Comparison of ENCODE assay signal across 9 cellular contexts in the genomic region with DNA sequence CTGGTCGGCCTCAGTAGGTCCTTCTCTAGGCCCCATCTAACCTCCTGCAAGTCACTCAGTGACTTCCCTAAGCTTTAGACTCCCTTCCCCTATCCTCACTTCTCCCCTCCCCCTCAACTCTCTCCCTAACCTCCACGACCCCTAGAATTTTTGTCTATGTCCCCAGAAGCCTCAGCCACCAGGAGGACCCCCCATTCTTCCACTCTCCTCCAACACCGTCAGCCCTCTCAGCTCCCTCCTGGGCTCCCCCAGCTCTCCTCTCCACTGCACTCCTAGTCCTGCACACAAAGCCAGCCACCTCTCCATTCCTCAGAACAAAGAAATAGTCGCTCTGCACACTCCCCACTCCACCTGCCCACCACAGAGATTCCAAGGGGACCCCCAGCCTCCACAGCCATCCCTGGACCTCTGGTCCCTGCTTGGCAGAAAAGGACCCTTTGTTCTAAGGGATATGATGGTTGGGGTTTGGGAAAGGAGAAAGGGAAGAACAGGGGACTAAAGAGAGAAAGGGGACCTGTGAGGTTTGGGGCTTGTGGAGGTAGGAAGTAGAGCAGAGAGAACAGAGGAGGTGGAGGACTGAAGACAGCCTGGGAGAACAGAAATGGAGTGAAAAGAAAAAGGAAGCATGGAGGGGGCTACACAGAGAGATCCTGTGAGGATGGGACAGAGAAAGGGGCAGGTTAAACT. TPM values are rescaled to one million over a fixed set of nuclear protein-coding genes. Genes with fewer than 3 reads are reported as not detected.
DNase-seq lines count a peak whose midpoint lies in the region; ATAC-seq, FAIRE-seq and TF ChIP-seq lines count a peak whose summit lies in the region.
"Had no signal": no experiment of that assay in that cellular context is flagged by ENCODE, and none has a peak within 500 bp of the region (broad histone marks: within the 10 kb centered on the region; RNA-seq: fewer than 3 reads in every experiment).

No MANE protein-coding gene starts in this region.

- H4K20me1 ChIP-seq in GM23248 (ENCODE audit: insufficient read depth) (peaks cover 12% of the 10 kb centered on the region; the same call in 1 of the 2 replicates), OCI-LY3 (ENCODE audit: insufficient read depth, low read length) (peaks cover 64% of the 10 kb centered on the region), endothelial cell of umbilical vein (replicated peaks; ENCODE audit: control insufficient read depth, extremely low read depth, insufficient read depth, low read length) (no peaks in the 10 kb centered on the region)

- H3K4me3 ChIP-seq in GM23248 = peak overlapping the region; percentile 94
- H3K4me3 ChIP-seq in OCI-LY3 (ENCODE audit: low read length) = peak overlapping the region; percentile 95
- peak overlapping the region in 2 of 3 experiments; percentile 43 to 76 for H3K4me3 ChIP-seq in endothelial cell of umbilical vein (replicated peaks in 1 of 3; ENCODE audit: insufficient read depth in 1 of 3, low read depth in 1 of 3, low read length in 3 of 3)
- H3K4me3 ChIP-seq in psoas muscle = peak overlapping the region; percentile 88

- ATAC-seq in psoas muscle (no peak), GM21737 (IDR thresholded peaks at IDR 0.05; ENCODE audit: unreplicated experiment) (no peak), GM21786 (IDR thresholded peaks at IDR 0.05; ENCODE audit: unreplicated experiment) (no peak)

- H3F3A ChIP-seq in GM23248 (ENCODE audit: insufficient read depth) = peaks cover 52% of the 10 kb centered on the region

- no peaks in the 10 kb centered on the region for H3K9me3 ChIP-seq in GM23248 (ENCODE audit: low read depth)
- H3K9me3 ChIP-seq in OCI-LY3 (ENCODE audit: insufficient read depth, low read length) = no peaks in the 10 kb centered on the region
- no peaks in the 10 kb centered on the region for H3K9me3 ChIP-seq in endothelial cell of umbilical vein (replicated peaks; ENCODE audit: control insufficient read depth, insufficient read depth, low read length)
- H3K9me3 ChIP-seq in psoas muscle = no peaks in the 10 kb centered on the region

- dilution Hi-C loops in endothelial cell of umbilical vein (cut with MboI; ENCODE audit: extremely low pct_ligation_motif_present, low sequenced_read_pairs) = no loop called here

- 17 to 20% methylated on average over 4 of the region's 4 CpGs for WGBS in GM23248 (ENCODE audit: low coverage in 1 of 2, low lambda C conversion rate in 2 of 2, missing lambda C conversion rate in 2 of 2), 2 experiments
- whole genome bisulfite sequencing in psoas muscle, 3 donors = 31 to 35% (median 33%) methylated on average over 4 of the region's 4 CpGs

- no TSS peak for BruUV-seq in endothelial cell of umbilical vein (replicated peaks; lab: Mats Ljungman, UMichigan)

- TF ChIP-seq CTCF in OCI-LY3 (IDR thresholded peaks at IDR 0.05; ENCODE audit: low read depth, low read length) = no peak
- no peak for TF ChIP-seq CTCF in endothelial cell of umbilical vein (IDR thresholded peaks at IDR 0.05; ENCODE audit: extremely low read depth in 1 of 2, insufficient read depth in 1 of 2, low read depth in 1 of 2, low read length in 2 of 2)
- no peak for TF ChIP-seq CTCF in psoas muscle (IDR thresholded peaks at IDR 0.05)

- peak overlapping the region; percentile 96 for H3K27ac ChIP-seq in GM23248
- peak overlapping the region; percentile 89 for H3K27ac ChIP-seq in OCI-LY3 (ENCODE audit: low read length)
- H3K27ac ChIP-seq in endothelial cell of umbilical vein (ENCODE audit: insufficient read depth, low read depth, low read length) = no peak overlapping the region
- H3K27ac ChIP-seq in psoas muscle = peak overlapping the region; percentile 89
- H3K27ac ChIP-seq: foreskin keratinocyte had no signal

- H2AFZ ChIP-seq in GM23248 (no peak overlapping the region), OCI-LY3 (ENCODE audit: low read depth, low read length) (no peak overlapping the region), endothelial cell of umbilical vein (ENCODE audit: low read depth, low read length) (no peak overlapping the region)

- CTCF ChIA-PET in endothelial cell of umbilical vein (lab: Charles Lee) = interaction anchor here (0.6 to 12.1 kb wide), 7 partner anchors 8 to 232 kb away, joined by 3 to 138 read pairs (median 20); no protein-coding TSS in a partner anchor

- TF ChIP-seq POLR2A in endothelial cell of umbilical vein (IDR thresholded peaks at IDR 0.05; ENCODE audit: low read depth, low read length) = no peak

- peaks cover 100% of the 10 kb centered on the region for H3K79me2 ChIP-seq in GM23248 (ENCODE audit: insufficient read depth)
- peaks cover 100% of the 10 kb centered on the region for H3K79me2 ChIP-seq in OCI-LY3 (ENCODE audit: low read length)
- peaks cover 73% of the 10 kb centered on the region for H3K79me2 ChIP-seq in endothelial cell of umbilical vein (ENCODE audit: control insufficient read depth, insufficient read depth, low read length)

- DNase-seq in GM23248 (no peak), endothelial cell of umbilical vein (ENCODE audit: low read depth, low spot score) (no peak), psoas muscle (no peak), NCI-H2171 (lab: John Stamatoyannopoulos, UW) (no peak), cerebellar cortex (ENCODE audit: low spot score) (no peak)

- H3K27me3 ChIP-seq in GM23248 (replicated peaks; ENCODE audit: insufficient read depth) = no peaks in the 10 kb centered on the region
- H3K27me3 ChIP-seq in OCI-LY3 (ENCODE audit: low read depth, low read length) = no peaks in the 10 kb centered on the region
- H3K27me3 ChIP-seq in endothelial cell of umbilical vein (ENCODE audit: control insufficient read depth in 2 of 2, insufficient read depth in 2 of 2, low read length in 2 of 2) = no peaks in the 10 kb centered on the region
- no peaks in the 10 kb centered on the region for H3K27me3 ChIP-seq in psoas muscle (ENCODE audit: insufficient read depth in 3 of 3, low read length in 2 of 3)
- H3K27me3 ChIP-seq: foreskin keratinocyte had no signal

- no peaks in the 10 kb centered on the region for H3K9me2 ChIP-seq in GM23248 (ENCODE audit: insufficient read depth)

- POLR2A ChIA-PET in endothelial cell of umbilical vein (lab: Charles Lee) = no interaction called here

- peaks cover 42% of the 10 kb centered on the region for H3K4me1 ChIP-seq in GM23248 (ENCODE audit: insufficient read depth)
- H3K4me1 ChIP-seq in OCI-LY3 (ENCODE audit: low read length) = peaks cover 62% of the 10 kb centered on the region
- peaks cover 73% of the 10 kb centered on the region for H3K4me1 ChIP-seq in endothelial cell of umbilical vein (ENCODE audit: control insufficient read depth, extremely low read depth, insufficient read depth, low read length)
- peaks cover 76% of the 10 kb centered on the region for H3K4me1 ChIP-seq in psoas muscle

- no peaks in the 10 kb centered on the region for H3K9me1 ChIP-seq in endothelial cell of umbilical vein (replicated peaks; ENCODE audit: control insufficient read depth, extremely low read depth, insufficient read depth, low read length)

- H3K4me2 ChIP-seq in GM23248 (ENCODE audit: unreplicated experiment) (peak overlapping the region; percentile 97), OCI-LY3 (ENCODE audit: low read length) (peak overlapping the region; percentile 95), endothelial cell of umbilical vein (ENCODE audit: insufficient read depth, low read length) (peak overlapping the region; percentile 78)

- intact Hi-C loops in endothelial cell of umbilical vein (cut with micrococcal nuclease) = loop anchor here (2.0 kb wide), 1 partner anchor 13 kb away; no protein-coding TSS in a partner anchor
- intact Hi-C loops in psoas muscle (cut with DNase I) = loop anchor here in 1 of 2 donors (2.0 kb wide), 1 partner anchor 13 kb away; no protein-coding TSS in a partner anchor

- H3K36me3 ChIP-seq in GM23248 (ENCODE audit: low read depth) = peaks cover 8% of the 10 kb centered on the region; the same call in 1 of the 2 replicates
- H3K36me3 ChIP-seq in OCI-LY3 (replicated peaks; ENCODE audit: low read depth, low read length) = peaks cover 35% of the 10 kb centered on the region
- peaks cover 0 to 2% of the 10 kb centered on the region in 2 experiments for H3K36me3 ChIP-seq in endothelial cell of umbilical vein (ENCODE audit: control insufficient read depth in 2 of 2, extremely low read depth in 1 of 2, insufficient read depth in 2 of 2, low read length in 2 of 2)
- H3K36me3 ChIP-seq in psoas muscle (ENCODE audit: insufficient read depth in 1 of 2, low read depth in 1 of 2) = no peaks in the 10 kb centered on the region

- H3K9ac ChIP-seq in GM23248 (peak overlapping the region; percentile 97), OCI-LY3 (ENCODE audit: low read length) (peak overlapping the region; percentile 100), endothelial cell of umbilical vein (replicated peaks; ENCODE audit: extremely low read depth, insufficient read depth, low read length) (peak overlapping the region; percentile 20)

- in situ Hi-C loops in GM23248 (cut with MboI) = no loop called here

- peak; percentile 40 for FAIRE-seq in endothelial cell of umbilical vein (lab: Jason Lieb, UNC)

RNA-seq across cellular contexts. Expression of a gene that starts 2.8 kb away (rescaled TPM):
- total RNA-seq in GM23248 (2014; rRNA removed; shearing (Covaris generic)) = 136 and 139 TPM in 2 replicates
- polyA plus RNA-seq in GM23248 (2016; fragmentation: Nextera tagmentation; extraction: Ambion mirVana) (76.7 and 77.7 TPM in 2 replicates), endothelial cell of umbilical vein (59.2 and 62.0 TPM in 2 replicates), psoas muscle (10 to 100 TPM in 2 of 3 donors, 1 to 10 TPM in 1; 7.4 to 39.1 (median 12.1) TPM)
- total RNA-seq in endothelial cell of umbilical vein (110 and 118 TPM in 2 replicates), psoas muscle (10 to 100 TPM; 22.8 to 54.0 (median 46.3) TPM)
- 67.4 and 113 TPM in 2 replicates for polyA plus RNA-seq in endothelial cell of umbilical vein (2011; cell fraction: cytosol; rRNA removed)
- polyA plus RNA-seq in endothelial cell of umbilical vein (2011; cell fraction: nucleus; rRNA removed) = 270 and 317 TPM in 2 replicates
- polyA plus RNA-seq in endothelial cell of umbilical vein (2012) = 50.9 and 52.8 TPM in 2 replicates
- polyA minus RNA-seq in endothelial cell of umbilical vein = 81.5 and 92.0 TPM in 2 replicates
- 29.1 TPM for polyA minus RNA-seq in endothelial cell of umbilical vein (2011; cell fraction: cytosol; rRNA and poly(A)+ RNA removed)
- 55.2 and 62.7 TPM in 2 replicates for polyA minus RNA-seq in endothelial cell of umbilical vein (2011; cell fraction: nucleus; rRNA and poly(A)+ RNA removed)

RNA-seq across cellular contexts. Expression of a gene that starts 34.1 kb away (rescaled TPM):
- not detected in 2 replicates for total RNA-seq in GM23248 (2014; rRNA removed; shearing (Covaris generic))
- polyA plus RNA-seq in GM23248 (2016; fragmentation: Nextera tagmentation; extraction: Ambion mirVana) (0.20 and 0.39 TPM in 2 replicates), endothelial cell of umbilical vein (not detected in 2 replicates), psoas muscle (not detected)
- total RNA-seq in endothelial cell of umbilical vein (not detected in 2 replicates), psoas muscle (not detected)
- not detected in 2 replicates for polyA plus RNA-seq in endothelial cell of umbilical vein (2011; cell fraction: cytosol; rRNA removed)
- polyA plus RNA-seq in endothelial cell of umbilical vein (2011; cell fraction: nucleus; rRNA removed) = not detected in 2 replicates
- polyA plus RNA-seq in endothelial cell of umbilical vein (2012) = not detected in 2 replicates
- not detected in 2 replicates for polyA minus RNA-seq in endothelial cell of umbilical vein
- not detected for polyA minus RNA-seq in endothelial cell of umbilical vein (2011; cell fraction: cytosol; rRNA and poly(A)+ RNA removed)
- polyA minus RNA-seq in endothelial cell of umbilical vein (2011; cell fraction: nucleus; rRNA and poly(A)+ RNA removed) = 0.34 TPM in 1 of 2 replicates, not detected in the other
- total RNA-seq: foreskin keratinocyte had no signal
- polyA plus RNA-seq: foreskin keratinocyte had no signal

RNA-seq across cellular contexts. Expression of a gene that starts 41.3 kb away (rescaled TPM):
- 24.2 TPM in 2 replicates for total RNA-seq in GM23248 (2014; rRNA removed; shearing (Covaris generic))
- 25.3 and 27.8 TPM in 2 replicates for polyA plus RNA-seq in GM23248 (2016; fragmentation: Nextera tagmentation; extraction: Ambion mirVana)
- 54.1 and 55.6 TPM in 2 replicates for total RNA-seq in endothelial cell of umbilical vein
- polyA plus RNA-seq in endothelial cell of umbilical vein = 47.9 and 48.6 TPM in 2 replicates
- polyA plus RNA-seq in endothelial cell of umbilical vein (2011; cell fraction: cytosol; rRNA removed) = 22.4 and 25.5 TPM in 2 replicates
- polyA plus RNA-seq in endothelial cell of umbilical vein (2011; cell fraction: nucleus; rRNA removed) = 123 and 207 TPM in 2 replicates
- 19.8 and 29.0 TPM in 2 replicates for polyA plus RNA-seq in endothelial cell of umbilical vein (2012)
- polyA minus RNA-seq in endothelial cell of umbilical vein = 75.4 and 81.4 TPM in 2 replicates
- 50.2 TPM for polyA minus RNA-seq in endothelial cell of umbilical vein (2011; cell fraction: cytosol; rRNA and poly(A)+ RNA removed)
- 68.0 and 96.9 TPM in 2 replicates for polyA minus RNA-seq in endothelial cell of umbilical vein (2011; cell fraction: nucleus; rRNA and poly(A)+ RNA removed)
- 10 to 100 TPM; 16.4 to 26.1 (median 23.1) TPM for total RNA-seq in psoas muscle
- 10 to 100 TPM; 11.0 to 33.1 (median 11.2) TPM for polyA plus RNA-seq in psoas muscle

RNA-seq across cellular contexts. Expression of a gene that starts 45.2 kb away (rescaled TPM):
- 433 and 695 TPM in 2 replicates for total RNA-seq in GM23248 (2014; rRNA removed; shearing (Covaris generic))
- polyA plus RNA-seq in GM23248 (2016; fragmentation: Nextera tagmentation; extraction: Ambion mirVana) (318 and 327 TPM in 2 replicates), endothelial cell of umbilical vein (1,337 and 1,787 TPM in 2 replicates), psoas muscle (100 to 1,000 TPM in 2 of 3 donors, 10 to 100 TPM in 1; 83.0 to 255 (median 124) TPM)
- total RNA-seq in endothelial cell of umbilical vein (339 and 362 TPM in 2 replicates), psoas muscle (10 to 100 TPM; 44.6 to 77.5 (median 61.6) TPM)
- 1,307 and 1,533 TPM in 2 replicates for polyA plus RNA-seq in endothelial cell of umbilical vein (2011; cell fraction: cytosol; rRNA removed)
- polyA plus RNA-seq in endothelial cell of umbilical vein (2011; cell fraction: nucleus; rRNA removed) = 531 and 557 TPM in 2 replicates
- polyA plus RNA-seq in endothelial cell of umbilical vein (2012) = 362 and 401 TPM in 2 replicates
- polyA minus RNA-seq in endothelial cell of umbilical vein = 780 and 932 TPM in 2 replicates
- polyA minus RNA-seq in endothelial cell of umbilical vein (2011; cell fraction: cytosol; rRNA and poly(A)+ RNA removed) = 99.6 TPM
- polyA minus RNA-seq in endothelial cell of umbilical vein (2011; cell fraction: nucleus; rRNA and poly(A)+ RNA removed) = 84.7 and 121 TPM in 2 replicates

Comparison
In these comparisons a context has a peak if more than half of its experiments do, and no peak if none do; other contexts are left out.
1. H3K9ac ChIP-seq: peak in every context shown above with its lines; median percentile 100 in OCI-LY3; 97 in GM23248; 20 in endothelial cell of umbilical vein.